28 cellular contexts compared by ENCODE assay signal in the genomic region with DNA sequence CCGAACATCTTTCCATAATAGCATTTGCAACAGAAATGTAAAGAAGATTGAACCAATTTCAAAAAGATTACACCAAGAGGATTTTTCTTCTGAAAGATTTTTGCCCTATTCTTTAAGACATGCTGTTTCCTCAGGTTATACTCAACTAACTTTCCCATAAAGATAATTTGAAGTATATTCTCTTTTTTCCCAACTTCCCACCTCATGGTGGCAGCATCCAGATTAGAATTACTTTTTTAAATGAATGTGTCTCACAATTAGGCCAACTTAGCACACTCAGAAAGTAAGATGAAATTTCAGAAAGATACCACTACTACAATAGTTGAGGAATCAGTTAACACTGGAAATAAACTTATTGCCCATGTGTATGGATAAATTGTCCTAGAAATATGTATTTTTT.
"Had no signal": no experiment of that assay in that cellular context is flagged by ENCODE, and none has a peak within 500 bp of the region (broad histone marks: within the 10 kb centered on the region; RNA-seq: fewer than 3 reads in every experiment).

No MANE protein-coding gene starts in this region.

- FAIRE-seq: TTC549 had no signal

- H3K4me3 ChIP-seq: cardiac muscle cell, SJCRH30, SK-N-MC had no signal

- DNase-seq: activated CD4-positive, alpha-beta memory T cell treated with anti-CD3 and anti-CD28 coated beads for 36 hours; activated CD4-positive, alpha-beta T cell treated with anti-CD3 and anti-CD28 coated beads for 4 hours; activated CD4-positive, alpha-beta T cell treated with anti-CD3 and anti-CD28 coated beads, Interleukin-2, amount 50 U/mL, for 1 hour; activated CD8-positive, alpha-beta memory T cell treated with anti-CD3 and anti-CD28 coated beads, Interleukin-2, amount 50 U/mL, for 4 hours; activated effector memory CD4-positive, alpha-beta T cell treated with anti-CD3 and anti-CD28 coated beads, Interleukin-2, amount 50 U/mL, for 16 hours; activated naive CD4-positive, alpha-beta T cell; activated naive CD4-positive, alpha-beta T cell treated with anti-CD3 and anti-CD28 coated beads, Interleukin-2, amount 50 U/mL, for 16 hours; activated naive CD8-positive, alpha-beta T cell treated with anti-CD3 and anti-CD28 coated beads for 36 hours; activated T-cell treated with anti-CD3 and anti-CD28 coated beads for 4 hours; activated T-cell treated with anti-CD3 and anti-CD28 coated beads, Interleukin-2, amount 50 U/mL, for 48 hours; amniotic stem cell; aorta; Kasumi-1; MM.1S; MV-4-11; NCI-H1092; NCI-H1436 treated with DMSO at 0.1 percent for 48 hours; NCI-H1694 treated with DMSO at 0.1 percent for 48 hours; NCI-H2029; NCI-H345; NCI-H526; NCI-H748 treated with DMSO at 0.1 percent for 48 hours; NK-92 treated with Interleukin-12 subunit alpha and Interleukin-12 subunit beta, amount 100 ng/mL, for 24 hours; SHP77; SJCRH30 had no signal

- H3K4me1 ChIP-seq: SJCRH30 had no signal

- H3K9me3 ChIP-seq: SJCRH30 had no signal

- H3K36me3 ChIP-seq: cardiac muscle cell, SJCRH30 had no signal

- H3K27ac ChIP-seq: cardiac muscle cell, SJCRH30, SK-N-MC had no signal

- H3K27me3 ChIP-seq: cardiac muscle cell, SJCRH30 had no signal
